In the genomic region with DNA sequence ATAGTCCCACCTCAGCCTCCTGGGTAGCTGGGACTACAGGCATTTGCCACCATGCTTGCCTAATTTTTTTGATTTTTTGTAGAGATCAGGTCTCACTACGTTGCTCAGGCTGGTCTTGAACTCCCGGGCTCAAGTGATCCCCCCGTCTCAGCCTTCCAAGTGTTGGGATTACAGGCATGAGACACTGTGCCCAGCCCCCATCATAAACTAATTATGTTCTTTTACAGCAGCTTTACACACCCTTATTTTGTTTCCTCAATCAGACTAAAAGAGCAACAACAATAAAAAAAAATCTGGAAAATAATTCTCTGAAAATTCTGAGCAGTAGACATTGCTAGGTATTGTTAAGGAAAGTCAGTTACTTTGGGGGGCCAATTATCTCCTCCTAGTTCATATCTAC, we compare ENCODE assay signal across 19 cellular contexts. TPM values are rescaled to one million over a fixed set of nuclear protein-coding genes. Genes with fewer than 3 reads are reported as not detected.
DNase-seq lines count a peak whose midpoint lies in the region; ATAC-seq and TF ChIP-seq lines count a peak whose summit lies in the region.
"Had no signal": no experiment of that assay in that cellular context is flagged by ENCODE, and none has a peak within 500 bp of the region (broad histone marks: within the 10 kb centered on the region; RNA-seq: fewer than 3 reads in every experiment).

No MANE protein-coding gene starts in this region.

- no peak for ATAC-seq in left ventricle myocardium superior
- no peak for ATAC-seq in GM21447 (IDR thresholded peaks at IDR 0.05; ENCODE audit: unreplicated experiment)
- ATAC-seq: A549, GM23338 had no signal

- in situ Hi-C loops in KBM-7 (cut with MboI; ENCODE audit: low pct_unique_long_range_greater_than_20kb, low sequenced_read_pairs) = no loop called here

- H3K27ac Mint-ChIP-seq in chondrocyte (ENCODE audit: unreplicated experiment) = peak overlapping the region; percentile 70
- H3K27ac Mint-ChIP-seq: CD4-positive, alpha-beta T cell; GM23338 had no signal

- no peaks in the 10 kb centered on the region for H3K27me3 ChIP-seq in left ventricle myocardium inferior (ENCODE audit: low read depth)
- no peaks in the 10 kb centered on the region for H3K27me3 ChIP-seq in mucosa of rectum (ENCODE audit: control insufficient read depth in 2 of 2, insufficient read depth in 2 of 2, low read length in 2 of 2)
- no peaks in the 10 kb centered on the region for H3K27me3 ChIP-seq in tibial nerve

- H3K36me3 Mint-ChIP-seq in chondrocyte (ENCODE audit: low read depth) = peaks cover 9% of the 10 kb centered on the region

- H3K9me3 ChIP-seq in left ventricle myocardium inferior (replicated peaks) (no peaks in the 10 kb centered on the region), mucosa of rectum (ENCODE audit: control insufficient read depth in 2 of 2, low read length in 2 of 2) (no peaks in the 10 kb centered on the region), tibial nerve (no peaks in the 10 kb centered on the region)
- H3K9me3 ChIP-seq: A549 had no signal

- WGBS in tibial nerve, 2 donors = 51 to 71% methylated on average over 3 of the region's 3 CpGs

- peaks cover 89% of the 10 kb centered on the region for H3K4me1 ChIP-seq in left ventricle myocardium inferior
- H3K4me1 ChIP-seq in mucosa of rectum (ENCODE audit: control insufficient read depth in 2 of 2, insufficient read depth in 2 of 2, low read length in 2 of 2) = peaks cover 0 to 6% of the 10 kb centered on the region in 2 donors
- H3K4me1 ChIP-seq in tibial nerve = peaks cover 0 to 60% (median 23%) of the 10 kb centered on the region in 4 donors

- intact Hi-C loops in left ventricle myocardium inferior (cut with micrococcal nuclease) (no loop called here), left ventricle myocardium superior (cut with micrococcal nuclease) (no loop called here)

- H3K9ac ChIP-seq in mucosa of rectum (ENCODE audit: low read depth in 1 of 2, low read length in 2 of 2) = no peak overlapping the region

- H3K4me3 Mint-ChIP-seq in chondrocyte (ENCODE audit: unreplicated experiment) = no peak overlapping the region
- H3K4me3 Mint-ChIP-seq: CD4-positive, alpha-beta T cell; GM23338 had no signal

- TF ChIP-seq CTCF in left ventricle myocardium inferior (IDR thresholded peaks at IDR 0.05; ENCODE audit: borderline replicate concordance) (no peak), chondrocyte (IDR thresholded peaks at IDR 0.05) (no peak), tibial nerve (IDR thresholded peaks at IDR 0.05) (no peak)

- peaks cover 62% of the 10 kb centered on the region for H3K4me1 Mint-ChIP-seq in chondrocyte (ENCODE audit: low read depth)

- peaks cover 10% of the 10 kb centered on the region for H3K36me3 ChIP-seq in left ventricle myocardium inferior
- no peaks in the 10 kb centered on the region for H3K36me3 ChIP-seq in mucosa of rectum (ENCODE audit: control insufficient read depth in 2 of 2, insufficient read depth in 2 of 2, low read length in 2 of 2)
- H3K36me3 ChIP-seq in tibial nerve = no peaks in the 10 kb centered on the region

- H3K27me3 Mint-ChIP-seq in chondrocyte (ENCODE audit: low read depth) = no peaks in the 10 kb centered on the region

- H3K27ac ChIP-seq in left ventricle myocardium inferior (replicated peaks) = peak overlapping the region; percentile 88
- peak overlapping the region; percentile 9 to 17 for H3K27ac ChIP-seq in mucosa of rectum (ENCODE audit: low read depth in 2 of 2, low read length in 2 of 2)
- peak overlapping the region in 3 of 4 donors; percentile 7 to 97 (median 46) for H3K27ac ChIP-seq in tibial nerve

- H3K4me3 ChIP-seq in left ventricle myocardium inferior (no peak overlapping the region), mucosa of rectum (ENCODE audit: low read length in 2 of 2) (no peak overlapping the region), tibial nerve (no peak overlapping the region)
- H3K4me3 ChIP-seq: A549, GM23338 had no signal

- TF ChIP-seq EP300 in tibial nerve (IDR thresholded peaks at IDR 0.05) = no peak

- TF ChIP-seq POLR2A in tibial nerve (IDR thresholded peaks at IDR 0.05) = no peak

- no peaks in the 10 kb centered on the region for H3K9me3 Mint-ChIP-seq in chondrocyte (ENCODE audit: low read depth)
- H3K9me3 Mint-ChIP-seq: CD4-positive, alpha-beta T cell had no signal

- DNase-seq in left ventricle myocardium inferior = no peak
- DNase-seq in left ventricle myocardium superior = no peak
- DNase-seq in chondrocyte (ENCODE audit: low spot score) = no peak
- no peak for DNase-seq in tibial nerve (ENCODE audit: low spot score in 2 of 2)
- DNase-seq in C1 segment of cervical spinal cord (lab: John Stamatoyannopoulos, UW) = no peak
- DNase-seq in KBM-7 = no peak
- DNase-seq: AML-193; CD4-positive, alpha-beta T cell; DMS79; NCI-H1436; NCI-H2029 treated with DMSO at 0.1 percent for 48 hours; NCI-H2227 treated with DMSO at 0.1 percent for 48 hours; NCI-H526 treated with DMSO at 0.1 percent for 48 hours; NK-92 treated with Interleukin-12 subunit alpha and Interleukin-12 subunit beta, amount 100 ng/mL, for 24 hours; RPMI8226 had no signal

RNA-seq across cellular contexts. Expression of a gene that starts 35.7 kb away (rescaled TPM):
- total RNA-seq in left ventricle myocardium inferior = 29.9 TPM
- 41.1 TPM for total RNA-seq in left ventricle myocardium superior
- total RNA-seq in chondrocyte = 37.6 to 57.8 TPM (median 41.0 TPM) in 3 replicates
- total RNA-seq in tibial nerve = 100 to 1,000 TPM in 1 of 4 donors, 10 to 100 TPM in 3; 52.7 to 125 (median 80.0) TPM
- total RNA-seq: CD4-positive, alpha-beta T cell had no signal

Comparison
In these comparisons a context has a peak if more than half of its experiments do, and no peak if none do; other contexts are left out.
1. H3K27ac ChIP-seq: peak in every context shown above with its lines; median percentile 88 in left ventricle myocardium inferior; 46 in tibial nerve; 13 in mucosa of rectum.